Comparison of ENCODE assay signal across 27 cellular contexts in the genomic region with DNA sequence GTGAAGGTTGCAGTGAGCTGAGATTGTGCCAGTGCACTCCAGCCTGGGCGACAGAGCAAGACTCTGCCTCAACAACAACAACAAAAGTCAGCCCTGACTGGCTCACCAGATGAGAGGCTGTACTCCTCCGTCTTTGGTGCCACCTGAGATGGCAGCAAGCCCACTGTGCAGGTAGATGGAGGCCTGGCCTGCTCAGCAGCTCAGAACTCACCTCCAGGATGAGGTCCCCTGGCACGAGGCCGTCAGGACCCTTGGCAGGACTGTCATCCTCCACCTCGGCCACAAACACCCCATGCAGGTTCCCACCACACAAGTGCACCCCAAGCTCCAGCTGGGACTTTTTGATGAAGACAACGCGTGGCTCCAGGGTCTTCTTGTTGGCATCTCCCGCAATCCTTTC.
"Had no signal": no experiment of that assay in that cellular context is flagged by ENCODE, and none has a peak within 500 bp of the region (broad histone marks: within the 10 kb centered on the region; RNA-seq: fewer than 3 reads in every experiment).

No MANE protein-coding gene starts in this region.

- H2AFZ ChIP-seq: parathyroid adenoma had no signal

- H3K27ac Mint-ChIP-seq: immature natural killer cell, natural killer cell had no signal

- H3K4me3 Mint-ChIP-seq: immature natural killer cell; natural killer cell; stimulated activated naive CD8-positive, alpha-beta T cell treated with anti-CD3 and anti-CD28 coated beads, Interleukin-15, amount 100 ng/mL, for 72 hours had no signal

- H3K36me3 ChIP-seq: neutrophil had no signal

- H3K27me3 ChIP-seq: neutrophil, right atrium auricular region, suprapubic skin, vagina had no signal

- FAIRE-seq: endometrium, frontal cortex had no signal

- H3K36me3 Mint-ChIP-seq: natural killer cell had no signal

- DNase-seq: dermis blood vessel endothelial cell; effector memory CD4-positive, alpha-beta T cell; erythroblast; hypothalamus; immature natural killer cell; islet precursor cell; left ventricle myocardium superior; lower lobe of right lung; natural killer cell; stimulated activated CD4-positive, alpha-beta T cell treated with anti-CD3 and anti-CD28 coated beads, Interleukin-12 subunit alpha, Interleukin-12 subunit beta, amount 100 ng/mL, for 4 hours; stimulated activated CD4-positive, alpha-beta T cell treated with anti-CD3 and anti-CD28 coated beads, Interleukin-1b, Interleukin-23, amount 100 ng/mL, for 48 hours; stimulated activated CD4-positive, alpha-beta T cell treated with anti-CD3 and anti-CD28 coated beads, Interleukin-4, amount 100 ng/mL, for 1 hour; stimulated activated CD8-positive, alpha-beta memory T cell treated with anti-CD3 and anti-CD28 coated beads, Interleukin-4, amount 100 ng/mL, for 48 hours; stimulated activated naive CD4-positive, alpha-beta T cell; stimulated activated naive CD8-positive, alpha-beta T cell treated with anti-CD3 and anti-CD28 coated beads, Interleukin-15, amount 100 ng/mL, for 72 hours; trophoblast cell had no signal

- H3K9ac ChIP-seq: parathyroid adenoma had no signal

- H3K27ac ChIP-seq: coronary artery, lower lobe of right lung, neutrophil, parathyroid adenoma, prostate gland, right atrium auricular region, suprapubic skin, vagina had no signal

- H3K4me2 ChIP-seq: smooth muscle cell had no signal

- H3K4me1 Mint-ChIP-seq: immature natural killer cell; natural killer cell; stimulated activated naive CD8-positive, alpha-beta T cell treated with anti-CD3 and anti-CD28 coated beads, Interleukin-15, amount 100 ng/mL, for 72 hours had no signal

- ATAC-seq: left ventricle myocardium superior; lower lobe of right lung; natural killer cell; sciatic nerve; stimulated activated naive CD8-positive, alpha-beta T cell treated with anti-CD3 and anti-CD28 coated beads, Interleukin-15, amount 100 ng/mL, for 72 hours had no signal

- H3K4me1 ChIP-seq: lower lobe of right lung, parathyroid adenoma, prostate gland, right atrium auricular region, suprapubic skin, vagina had no signal

- H3K9me3 ChIP-seq: lower lobe of right lung, neutrophil, prostate gland, right atrium auricular region, suprapubic skin, vagina had no signal

- H3K4me3 ChIP-seq: coronary artery, lower lobe of right lung, prostate gland, right atrium auricular region, smooth muscle cell, suprapubic skin, vagina had no signal

- H3K9me3 Mint-ChIP-seq: immature natural killer cell; natural killer cell; stimulated activated naive CD8-positive, alpha-beta T cell treated with anti-CD3 and anti-CD28 coated beads, Interleukin-15, amount 100 ng/mL, for 72 hours had no signal
